Comparison of ENCODE assay signal across 22 cellular contexts in the genomic region with DNA sequence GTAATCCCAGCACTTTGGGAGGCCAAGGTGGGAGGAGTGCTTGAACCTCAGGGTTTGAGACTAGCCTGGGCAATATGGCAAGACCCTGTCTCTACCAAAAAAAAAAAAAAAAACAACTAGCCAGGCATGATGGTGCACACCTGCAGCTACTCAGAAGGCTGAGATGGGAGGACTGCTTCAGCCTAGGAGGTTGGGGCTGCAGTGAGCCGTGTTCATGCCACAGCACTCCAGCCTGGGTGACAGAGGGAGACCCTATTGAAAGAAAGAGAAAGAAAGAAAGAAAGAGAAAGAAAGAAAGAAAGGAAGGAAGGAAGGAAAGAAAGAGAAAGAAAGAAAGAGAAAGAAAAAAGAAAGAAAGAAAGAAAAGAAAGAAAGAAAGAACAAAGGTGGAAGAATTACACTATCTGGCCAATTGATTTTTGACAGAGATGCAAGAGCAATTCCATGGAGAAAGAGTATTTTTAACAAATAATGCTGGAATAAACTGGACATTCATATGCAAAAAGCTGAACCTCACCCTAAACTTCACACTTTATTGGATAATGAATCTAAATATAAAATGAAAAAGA.
"Had no signal": no experiment of that assay in that cellular context is flagged by ENCODE, and none has a peak within 500 bp of the region (broad histone marks: within the 10 kb centered on the region; RNA-seq: fewer than 3 reads in every experiment).

No MANE protein-coding gene starts in this region.

- H3K4me1 ChIP-seq: SJSA1 had no signal

- ATAC-seq: HepG2 had no signal

- H3K27me3 ChIP-seq: MG63, SJSA1 had no signal

- H3K9ac ChIP-seq: KMS-11 had no signal

- H3K9me3 ChIP-seq: MG63, SJSA1 had no signal

- H3K4me3 ChIP-seq: MG63, SJSA1 had no signal

- H3K4me2 ChIP-seq: KMS-11 had no signal

- H3K36me3 ChIP-seq: MG63 had no signal

- H3K27ac ChIP-seq: KMS-11, SJSA1 had no signal

- DNase-seq: IMR-90, MG63, NCI-H1092, NCI-H1105 treated with DMSO at 0.1 percent for 48 hours, NCI-H1417 treated with DMSO at 0.1 percent for 48 hours, NCI-H146, NCI-H1694 treated with DMSO at 0.1 percent for 48 hours, NCI-H1930, NCI-H2081, NCI-H2107, NCI-H226, NCI-H446, NCI-H510A, NCI-H524 treated with DMSO at 0.1 percent for 48 hours, NCI-H69, NCI-H774, Right ventricle myocardium superior, RPMI8226, SIG-M5 had no signal
